Comparison of ENCODE assay signal across 8 cellular contexts in genomic region chr15:79897701-79898113, GRCh38. TPM values are rescaled to one million over a fixed set of nuclear protein-coding genes. Genes with fewer than 3 reads are reported as not detected.
A peak's percentile ranks its signal among the peaks of the same experiment; 100 is the strongest.
DNase-seq lines count a peak whose midpoint lies in the region; ATAC-seq, FAIRE-seq and TF ChIP-seq lines count a peak whose summit lies in the region.

No MANE protein-coding gene starts in this region.

- ATAC-seq in activated B cell treated with CpG ODN at 0.5 μM for 24 hours (ENCODE audit: low read depth) (no peak), GM18505 (IDR thresholded peaks at IDR 0.05; ENCODE audit: unreplicated experiment) (no peak)
- ATAC-seq in stimulated activated naive B cell treated with anti-CD40 and anti-IgM and Interleukin-4, amounts not matched to agents 10 μg/mL and 1 μg/mL and 100 μg/mL, for 72 hours (replicated peaks) = no peak

- H3K36me3 Mint-ChIP-seq in activated B cell treated with CpG ODN at 0.5 μM for 24 hours (ENCODE audit: low read depth) = peaks cover 8% of the 10 kb centered on the region
- peaks cover 26 to 41% of the 10 kb centered on the region in 2 donors for H3K36me3 Mint-ChIP-seq in stimulated activated naive B cell treated with anti-CD40 and anti-IgM and Interleukin-4, amounts not matched to agents 10 μg/mL and 1 μg/mL and 100 μg/mL, for 72 hours

- no peak for TF ChIP-seq POLR2A in GM18505 (IDR thresholded peaks at IDR 0.05; ENCODE audit: borderline replicate concordance, extremely low read depth, insufficient read depth, insufficient read length)

- no peak for TF ChIP-seq CTCF in activated B cell treated with CpG ODN at 0.5 μM for 24 hours (IDR thresholded peaks at IDR 0.05)

- H3K27me3 Mint-ChIP-seq in activated B cell treated with CpG ODN at 0.5 μM for 24 hours = no peaks in the 10 kb centered on the region
- no peaks in the 10 kb centered on the region for H3K27me3 Mint-ChIP-seq in stimulated activated naive B cell treated with anti-CD40 and anti-IgM and Interleukin-4, amounts not matched to agents 10 μg/mL and 1 μg/mL and 100 μg/mL, for 72 hours

- POLR2A ChIA-PET in activated B cell treated with CpG ODN at 0.5 μM for 24 hours (lab: Charles Lee) = interaction anchor here (0.6 to 4.4 kb wide), 15 partner anchors 9 to 152 kb away, joined by 3 to 58 read pairs (median 4); partner anchors contain the start of gene BCL2A1

- peak; percentile 6 for DNase-seq in NCI-H1105 treated with DMSO at 0.1 percent for 48 hours (lab: John Stamatoyannopoulos, UW)
- no peak for DNase-seq in NCI-H1105 (lab: John Stamatoyannopoulos, UW)
- DNase-seq in activated B cell treated with CpG ODN at 0.5 μM for 24 hours = no peak
- DNase-seq in germinal center (ENCODE audit: low spot score) = peak; percentile 10
- DNase-seq in stimulated activated naive B cell treated with anti-CD40 and anti-IgM and Interleukin-4, amounts not matched to agents 10 μg/mL and 1 μg/mL and 100 μg/mL, for 72 hours = no peak
- no peak for DNase-seq in iPS-NIHi11 (ENCODE audit: low spot score)
- no peak for DNase-seq in frontal cortex (ENCODE audit: low spot score in 2 of 2)

- intact Hi-C loops in activated B cell treated with CpG ODN at 0.5 μM for 24 hours (cut with micrococcal nuclease) = loop anchor here (1.0 to 2.0 kb wide), 2 partner anchors 82 to 161 kb away; partner anchors contain the start of gene ZFAND6

- H3K4me1 Mint-ChIP-seq in activated B cell treated with CpG ODN at 0.5 μM for 24 hours = peaks cover 58% of the 10 kb centered on the region
- peaks cover 39 to 56% of the 10 kb centered on the region in 2 donors for H3K4me1 Mint-ChIP-seq in stimulated activated naive B cell treated with anti-CD40 and anti-IgM and Interleukin-4, amounts not matched to agents 10 μg/mL and 1 μg/mL and 100 μg/mL, for 72 hours

- peak overlapping the region; percentile 84 for H3K4me3 Mint-ChIP-seq in activated B cell treated with CpG ODN at 0.5 μM for 24 hours
- H3K4me3 Mint-ChIP-seq in stimulated activated naive B cell treated with anti-CD40 and anti-IgM and Interleukin-4, amounts not matched to agents 10 μg/mL and 1 μg/mL and 100 μg/mL, for 72 hours = peak overlapping the region; percentile 92 to 98

- no peak for FAIRE-seq in frontal cortex (lab: Jason Lieb, UNC)

- H3K27ac Mint-ChIP-seq in activated B cell treated with CpG ODN at 0.5 μM for 24 hours = peak overlapping the region; percentile 92
- peak overlapping the region; percentile 97 for H3K27ac Mint-ChIP-seq in stimulated activated naive B cell treated with anti-CD40 and anti-IgM and Interleukin-4, amounts not matched to agents 10 μg/mL and 1 μg/mL and 100 μg/mL, for 72 hours

- CTCF ChIA-PET in activated B cell treated with CpG ODN at 0.5 μM for 24 hours (lab: Charles Lee) = interaction anchor here (1.2 to 1.6 kb wide), 3 partner anchors 43 to 95 kb away, joined by 3 to 6 read pairs (median 4); no protein-coding TSS in a partner anchor

- no peaks in the 10 kb centered on the region for H3K9me3 Mint-ChIP-seq in activated B cell treated with CpG ODN at 0.5 μM for 24 hours
- peaks cover 9 to 10% of the 10 kb centered on the region in 2 donors for H3K9me3 Mint-ChIP-seq in stimulated activated naive B cell treated with anti-CD40 and anti-IgM and Interleukin-4, amounts not matched to agents 10 μg/mL and 1 μg/mL and 100 μg/mL, for 72 hours

RNA-seq across cellular contexts. Expression of gene MTHFS, which starts 0.9 kb away (rescaled TPM):
- total RNA-seq in activated B cell treated with CpG ODN at 0.5 μM for 24 hours (28.6 and 29.5 TPM in 2 replicates), frontal cortex (6.1 TPM)

Comparison
In these comparisons a context has a peak if more than half of its experiments do, and no peak if none do; other contexts are left out.
1. DNase-seq: peak in NCI-H1105 treated with DMSO at 0.1 percent for 48 hours (single experiment) and germinal center (single experiment); none in NCI-H1105 (single experiment), activated B cell treated with CpG ODN at 0.5 μM for 24 hours (single experiment), stimulated activated naive B cell treated with anti-CD40 and anti-IgM and Interleukin-4, amounts not matched to agents 10 μg/mL and 1 μg/mL and 100 μg/mL, for 72 hours (single experiment), iPS-NIHi11 (single experiment) and frontal cortex (0 of 2).